Comparison of ENCODE assay signal across 8 cellular contexts in genomic region chr9:35814841-35815543, GRCh38.
DNase-seq lines count a peak whose midpoint lies in the region; ATAC-seq and TF ChIP-seq lines count a peak whose summit lies in the region.

TSS of gene HINT2 (minus strand) at chr9:35815042. CDS start at chr9:35814979, 63 bp downstream.

- ATAC-seq in GM19025 (IDR thresholded peaks at IDR 0.05; ENCODE audit: low read depth, unreplicated experiment) = peak; percentile 67
- peak; percentile 63 for ATAC-seq in HG03342 (IDR thresholded peaks at IDR 0.05; ENCODE audit: unreplicated experiment)
- peak; percentile 81 for ATAC-seq in central memory CD8-positive, alpha-beta T cell (replicated peaks; ENCODE audit: extremely low read depth, poor library complexity, severe bottlenecking)

- no peak for TF ChIP-seq CTCF in AG09309 (IDR thresholded peaks at IDR 0.05; ENCODE audit: control insufficient read depth, insufficient read depth, low read depth, low read length, missing control alignments)

- H3K4me3 Mint-ChIP-seq in central memory CD8-positive, alpha-beta T cell = peak within 1 kb of the TSS; percentile 91

- peak within 1 kb of the TSS; percentile 81 for H3K4me3 ChIP-seq in AG09309 (ENCODE audit: control insufficient read depth, low read depth, low read length)

- no peaks in the 10 kb centered on the region for H3K9me3 Mint-ChIP-seq in central memory CD8-positive, alpha-beta T cell

- peaks cover 27% of the 10 kb centered on the region for H3K36me3 Mint-ChIP-seq in central memory CD8-positive, alpha-beta T cell (ENCODE audit: insufficient read depth)

- H3K4me1 Mint-ChIP-seq in central memory CD8-positive, alpha-beta T cell = peaks cover 38% of the 10 kb centered on the region

- peak within 1 kb of the TSS; percentile 83 for H3K27ac Mint-ChIP-seq in central memory CD8-positive, alpha-beta T cell (ENCODE audit: low read depth)

- DNase-seq in AG09309 (ENCODE audit: low read depth) = peak; percentile 98
- DNase-seq in NCI-H446 (lab: John Stamatoyannopoulos, UW) = peak; percentile 99 to 100
- peak; percentile 93 for DNase-seq in activated CD4-positive, CD25-positive, alpha-beta regulatory T cell treated with anti-CD3 and anti-CD28 coated beads, Interleukin-2, amount 50 U/mL, for 16 hours (ENCODE audit: low read depth, low spot score)
- DNase-seq in central memory CD8-positive, alpha-beta T cell (ENCODE audit: low spot score in 2 of 2) = peak; percentile 93 to 95
- DNase-seq in iris pigment epithelial cell (ENCODE audit: low read depth) = peak; percentile 100
- peak; percentile 90 to 98 for DNase-seq in stimulated activated CD4-positive, alpha-beta T cell treated with anti-CD3 and anti-CD28 coated beads, Interleukin-12 subunit alpha, Interleukin-12 subunit beta, amount 100 ng/mL, for 24 hours (ENCODE audit: low read depth in 2 of 2)

- H3K27me3 Mint-ChIP-seq in central memory CD8-positive, alpha-beta T cell = no peaks in the 10 kb centered on the region

Comparison
In these comparisons a context has a peak if more than half of its experiments do, and no peak if none do; other contexts are left out.
1. Peak in every context shown above with its lines: DNase-seq, ATAC-seq and H3K4me3 ChIP-seq.